16 cellular contexts compared by ENCODE assay signal in genomic region chr1:4960782-4961475, GRCh38.
DNase-seq lines count a peak whose midpoint lies in the region; ATAC-seq and TF ChIP-seq lines count a peak whose summit lies in the region.
"Had no signal": no experiment of that assay in that cellular context is flagged by ENCODE, and none has a peak within 500 bp of the region (broad histone marks: within the 10 kb centered on the region; RNA-seq: fewer than 3 reads in every experiment).

No MANE protein-coding gene starts in this region.

- H2AFZ ChIP-seq in GM23338 (no peak overlapping the region), H9 (ENCODE audit: low read length) (no peak overlapping the region)

- intact Hi-C loops in upper lobe of right lung (cut with DNase I) = no loop called here

- WGBS in H9 (ENCODE audit: extremely low coverage, insufficient read length, low lambda C conversion rate) = no CpG with 5 or more reads among the region's 16 CpGs

- TF ChIP-seq CTCF in GM23338 (conservative IDR thresholded peaks at IDR 0.05; ENCODE audit: low read depth in 2 of 2) (no peak), H9 (conservative IDR thresholded peaks at IDR 0.05) (no peak), upper lobe of right lung (IDR thresholded peaks at IDR 0.05) (no peak)

- H3K4me3 Mint-ChIP-seq in GM23338 (no peak overlapping the region), H9 (no peak overlapping the region)
- H3K4me3 Mint-ChIP-seq: CD4-positive, alpha-beta memory T cell had no signal

- H3K79me1 ChIP-seq in H9 (ENCODE audit: insufficient read depth, low read depth, low read length, poor library complexity, severe bottlenecking) = no peaks in the 10 kb centered on the region

- H4K20me1 ChIP-seq in GM23338 (replicated peaks; ENCODE audit: insufficient read depth) = no peaks in the 10 kb centered on the region
- H4K20me1 ChIP-seq in H9 (ENCODE audit: control insufficient read depth, insufficient read depth, insufficient read length) = no peaks in the 10 kb centered on the region

- 0 out of 3 replicates have a peak, but pooled peaks have one; percentile 32 for ATAC-seq in GM23338
- no peak for ATAC-seq in upper lobe of right lung
- ATAC-seq: A549 had no signal

- no peak overlapping the region for H3K4ac ChIP-seq in H9 (ENCODE audit: low read depth, low read length)

- H3K36me3 ChIP-seq in GM23338 (ENCODE audit: insufficient read depth) (no peaks in the 10 kb centered on the region), upper lobe of right lung (no peaks in the 10 kb centered on the region)
- H3K36me3 ChIP-seq: BE2C, HAP-1 had no signal

- peaks cover 4% of the 10 kb centered on the region for H3K9me3 Mint-ChIP-seq in GM23338
- H3K9me3 Mint-ChIP-seq in H9 = peaks cover 0 to 2% of the 10 kb centered on the region in 2 experiments; a peak in 2 of 5 replicates

- no peaks in the 10 kb centered on the region for H3K27me3 ChIP-seq in GM23338 (ENCODE audit: insufficient read depth)
- no peaks in the 10 kb centered on the region for H3K27me3 ChIP-seq in H9 (ENCODE audit: insufficient read depth, low read length)
- H3K27me3 ChIP-seq in upper lobe of right lung = no peaks in the 10 kb centered on the region
- H3K27me3 ChIP-seq: BE2C had no signal

- H4K8ac ChIP-seq in H9 (replicated peaks; ENCODE audit: insufficient read length, low read depth, low read length) = no peak overlapping the region

- no peak overlapping the region for H2BK5ac ChIP-seq in H9 (ENCODE audit: insufficient read length, low read length)

- H3K4me2 ChIP-seq in GM23338 = no peak overlapping the region
- no peak overlapping the region for H3K4me2 ChIP-seq in H9 (ENCODE audit: insufficient read depth, insufficient read length, low read length)
- H3K4me2 ChIP-seq: A549 had no signal

- H3K9me2 ChIP-seq in GM23338 (ENCODE audit: insufficient read depth) = no peaks in the 10 kb centered on the region

- H4K91ac ChIP-seq in H9 (ENCODE audit: insufficient read length, low read depth, low read length) = no peak overlapping the region

- no peak overlapping the region for H3K14ac ChIP-seq in H9 (ENCODE audit: insufficient read depth, low read length)

- H3K4me1 Mint-ChIP-seq in GM23338 (peaks cover 20% of the 10 kb centered on the region), H9 (peaks cover 22 to 36% of the 10 kb centered on the region in 2 experiments)
- H3K4me1 Mint-ChIP-seq: CD4-positive, alpha-beta memory T cell had no signal

- no peaks in the 10 kb centered on the region for H3K9me3 ChIP-seq in H9 (ENCODE audit: control insufficient read depth, low read depth, low read length)
- H3K9me3 ChIP-seq in upper lobe of right lung = no peaks in the 10 kb centered on the region
- H3K9me3 ChIP-seq: A549, BE2C, HAP-1 had no signal

- H3K36me3 Mint-ChIP-seq in GM23338 (ENCODE audit: low read depth) (no peaks in the 10 kb centered on the region), H9 (ENCODE audit: insufficient read depth in 1 of 3, low read depth in 3 of 3) (no peaks in the 10 kb centered on the region; a peak in 1 of 7 replicates)
- H3K36me3 Mint-ChIP-seq: CD4-positive, alpha-beta memory T cell had no signal

- no peak overlapping the region for H4K5ac ChIP-seq in H9 (ENCODE audit: insufficient read length, low read depth, low read length)

- no peaks in the 10 kb centered on the region for H3F3A ChIP-seq in GM23338 (replicated peaks; ENCODE audit: low read depth)

- H3K79me2 ChIP-seq in GM23338 (replicated peaks; ENCODE audit: insufficient read depth) (no peaks in the 10 kb centered on the region), H9 (ENCODE audit: insufficient read depth, low read length) (no peaks in the 10 kb centered on the region)

- no peaks in the 10 kb centered on the region for H3K4me1 ChIP-seq in GM23338 (ENCODE audit: insufficient read depth)
- peaks cover 3% of the 10 kb centered on the region; the same call in 1 of the 2 replicates for H3K4me1 ChIP-seq in H9 (ENCODE audit: insufficient read depth, low read length)
- no peaks in the 10 kb centered on the region for H3K4me1 ChIP-seq in upper lobe of right lung
- H3K4me1 ChIP-seq: BE2C, HAP-1 had no signal

- H2BK15ac ChIP-seq in H9 (ENCODE audit: low read depth, low read length) = no peak overlapping the region

- H3K27ac Mint-ChIP-seq in GM23338 (no peak overlapping the region), H9 (peak overlapping the region in 1 of 3 experiments; percentile 59; a peak in 1 of 7 replicates)
- H3K27ac Mint-ChIP-seq: CD4-positive, alpha-beta memory T cell had no signal

- DNase-seq in GM23338 (ENCODE audit: low spot score) (no peak), H9 (peak; percentile 37), mesenteric fat pad (ENCODE audit: low spot score) (peak; percentile 77), upper lobe of right lung (peak; percentile 33), iPS-NIHi7 (ENCODE audit: extremely low spot score) (no peak)
- DNase-seq in activated CD4-positive, alpha-beta T cell treated with anti-CD3 and anti-CD28 coated beads, Interleukin-2, amount 50 U/mL, for 1 hour = no peak
- DNase-seq: BE2C; CD4-positive, alpha-beta memory T cell; COR-L47; DMS153; DND-41; GF-D8; IMR-90 had no signal

- H2BK20ac ChIP-seq in H9 (ENCODE audit: low read depth, low read length, poor library complexity, severe bottlenecking) = no peak overlapping the region

- H3K4me3 ChIP-seq in GM23338 = no peak overlapping the region
- no peak overlapping the region for H3K4me3 ChIP-seq in upper lobe of right lung
- H3K4me3 ChIP-seq: A549, HAP-1 had no signal

- H3K27ac ChIP-seq in GM23338 (ENCODE audit: low read depth) (no peak overlapping the region), H9 (ENCODE audit: insufficient read length, low read depth, low read length) (no peak overlapping the region), upper lobe of right lung (no peak overlapping the region)
- H3K27ac ChIP-seq: A549, C4-2B had no signal

- H3T11ph ChIP-seq in H9 (ENCODE audit: low read length) = no peak overlapping the region

- no peak overlapping the region for H3K9ac ChIP-seq in H9 (ENCODE audit: extremely low read depth, insufficient read length, low read length)

- no peaks in the 10 kb centered on the region for H3K23me2 ChIP-seq in H9 (ENCODE audit: insufficient read length, low read depth, low read length, poor library complexity, severe bottlenecking)

- H3K56ac ChIP-seq in H9 (ENCODE audit: insufficient read length, low read depth, low read length) = no peak overlapping the region

- H2BK12ac ChIP-seq in H9 (ENCODE audit: insufficient read length, low read depth, low read length) = no peak overlapping the region

- H2AK5ac ChIP-seq in H9 (ENCODE audit: insufficient read length, low read length) = no peak overlapping the region

- H3K23ac ChIP-seq in H9 (ENCODE audit: insufficient read length, low read depth, low read length) = no peak overlapping the region

- H2BK120ac ChIP-seq in H9 (ENCODE audit: low read depth, low read length, poor library complexity, severe bottlenecking) = no peak overlapping the region

- H3K18ac ChIP-seq in H9 (ENCODE audit: insufficient read length, low read depth, low read length) = no peak overlapping the region

- peaks cover 9% of the 10 kb centered on the region for H3K27me3 Mint-ChIP-seq in GM23338 (ENCODE audit: insufficient read depth, low read depth, poor library complexity)
- peaks cover 21% of the 10 kb centered on the region for H3K27me3 Mint-ChIP-seq in H9 (ENCODE audit: low read depth)

TF ChIP-seq in GM23338, 12 proteins besides CTCF, POLR2A, EP300 and RAD21:
- TF ChIP-seq EZH2 (IDR thresholded peaks at IDR 0.05; ENCODE audit: low read depth, unreplicated experiment) (no peak), STAT1 (IDR thresholded peaks at IDR 0.05; ENCODE audit: unreplicated experiment) (no peak), EZH2phosphoT487 (IDR thresholded peaks at IDR 0.05; ENCODE audit: unreplicated experiment) (no peak), JUNB (IDR thresholded peaks at IDR 0.05; ENCODE audit: unreplicated experiment) (no peak), NANOG (IDR thresholded peaks at IDR 0.05; ENCODE audit: borderline replicate concordance) (no peak), ZNF331 (CRISPR knock-in tag; IDR thresholded peaks at IDR 0.05; ENCODE audit: low read depth) (no peak), CREB1 (CRISPR knock-in tag; IDR thresholded peaks at IDR 0.05; ENCODE audit: low read depth) (no peak), ZNF114 (CRISPR knock-in tag; IDR thresholded peaks at IDR 0.05) (no peak), POLR2AphosphoS5 (IDR thresholded peaks at IDR 0.05; ENCODE audit: low read depth) (no peak)
- TF ChIP-seq, protein P1, sequence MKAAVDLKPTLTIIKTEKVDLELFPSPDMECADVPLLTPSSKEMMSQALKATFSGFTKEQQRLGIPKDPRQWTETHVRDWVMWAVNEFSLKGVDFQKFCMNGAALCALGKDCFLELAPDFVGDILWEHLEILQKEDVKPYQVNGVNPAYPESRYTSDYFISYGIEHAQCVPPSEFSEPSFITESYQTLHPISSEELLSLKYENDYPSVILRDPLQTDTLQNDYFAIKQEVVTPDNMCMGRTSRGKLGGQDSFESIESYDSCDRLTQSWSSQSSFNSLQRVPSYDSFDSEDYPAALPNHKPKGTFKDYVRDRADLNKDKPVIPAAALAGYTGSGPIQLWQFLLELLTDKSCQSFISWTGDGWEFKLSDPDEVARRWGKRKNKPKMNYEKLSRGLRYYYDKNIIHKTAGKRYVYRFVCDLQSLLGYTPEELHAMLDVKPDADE (IDR thresholded peaks at IDR 0.05) = no peak
TF ChIP-seq in GM23338: peak in this region for 0.

Comparison
In these comparisons a context has a peak if more than half of its experiments do, and no peak if none do; other contexts are left out.
1. DNase-seq: peak in H9 (single experiment), mesenteric fat pad (single experiment) and upper lobe of right lung (single experiment); none in GM23338 (single experiment), iPS-NIHi7 (single experiment) and activated CD4-positive, alpha-beta T cell treated with anti-CD3 and anti-CD28 coated beads, Interleukin-2, amount 50 U/mL, for 1 hour (single experiment).